ENCODE assay signal across 8 cellular contexts in genomic region chr7:6026011-6026819, GRCh38. TPM values are rescaled to one million over a fixed set of nuclear protein-coding genes. Genes with fewer than 3 reads are reported as not detected.
DNase-seq lines count a peak whose midpoint lies in the region; ATAC-seq, FAIRE-seq and TF ChIP-seq lines count a peak whose summit lies in the region.

No MANE protein-coding gene starts in this region.

- POLR2A ChIA-PET in WTC11 (lab: Charles Lee), result interaction anchor here (0.7 kb wide), 1 partner anchor 337 kb away, joined by 3 read pairs; no protein-coding TSS in a partner anchor
- POLR2A ChIA-PET in HepG2 (lab: Yijun Ruan, JAX), result interaction anchor here (1.1 to 1.7 kb wide), 4 partner anchors 11 to 18 kb away, joined by 3 to 5 read pairs (median 4); partner anchors contain the start of genes AIMP2 and PMS2

- no peak for FAIRE-seq in HepG2 (lab: Jason Lieb, UNC)

- H3K27ac ChIP-seq in DND-41 (ENCODE audit: low read length) (no peak overlapping the region), HepG2 (ENCODE audit: extremely low read length, insufficient read depth, low read length) (no peak overlapping the region)

- H3K4me2 ChIP-seq in DND-41 (ENCODE audit: insufficient read depth, low read length), result no peak overlapping the region
- H3K4me2 ChIP-seq in HepG2 (ENCODE audit: low read depth, low read length), result no peak overlapping the region

- no peak for TF ChIP-seq POLR2A in HepG2 (IDR thresholded peaks at IDR 0.05; ENCODE audit: insufficient read depth in 1 of 2, low read depth in 2 of 2, low read length in 2 of 2)

- peaks cover 94% of the 10 kb centered on the region for H3K36me3 ChIP-seq in DND-41 (ENCODE audit: insufficient read depth, low read length)
- H3K36me3 ChIP-seq in MG63, result peaks cover 62% of the 10 kb centered on the region
- peaks cover 40 to 91% of the 10 kb centered on the region in 2 experiments for H3K36me3 ChIP-seq in HepG2 (replicated peaks in 1 of 2; ENCODE audit: control insufficient read depth in 1 of 2, insufficient read depth in 2 of 2, low read length in 2 of 2)

- peak overlapping the region; percentile 77 for H3K27ac Mint-ChIP-seq in WTC11

- DNase-seq in DND-41 (peak; percentile 68), MG63 (peak; percentile 58), WTC11 (ENCODE audit: low spot score) (peak; percentile 73), cerebellar cortex (ENCODE audit: low spot score) (peak; percentile 35), HepG2 (ENCODE audit: low spot score) (peak; percentile 64), middle frontal gyrus (ENCODE audit: extremely low spot score, low spot score) (no peak)
- DNase-seq in stimulated activated CD8-positive, alpha-beta memory T cell treated with anti-CD3 and anti-CD28 coated beads, Interleukin-15, amount 100 ng/mL, for 1 hour (ENCODE audit: low read depth), result peak; percentile 38

- peaks cover 2% of the 10 kb centered on the region; the same call in 1 of the 2 replicates for H3K4me1 Mint-ChIP-seq in WTC11

- TF ChIP-seq EP300 in HepG2 (IDR thresholded peaks at IDR 0.05; ENCODE audit: low read depth in 2 of 2, low read length in 2 of 2) (no peak), HepG2 (CRISPR knock-in tag; IDR thresholded peaks at IDR 0.05; ENCODE audit: borderline replicate concordance) (no peak)

- H3K4me1 ChIP-seq in DND-41 (ENCODE audit: insufficient read depth, low read length) (no peaks in the 10 kb centered on the region), HepG2 (ENCODE audit: insufficient read depth, low read length) (no peaks in the 10 kb centered on the region)

- H3K79me2 ChIP-seq in DND-41 (ENCODE audit: insufficient read depth, low read length) (peaks cover 3% of the 10 kb centered on the region; the same call in 1 of the 2 replicates), HepG2 (ENCODE audit: insufficient read depth, low read length) (no peaks in the 10 kb centered on the region)

- WGBS in HepG2 (ENCODE audit: low lambda C conversion rate), result 90% methylated on average over 21 of the region's 22 CpGs

- H3K9ac ChIP-seq in DND-41 (ENCODE audit: low read depth, low read length) (no peak overlapping the region), HepG2 (ENCODE audit: insufficient read depth, low read depth, low read length) (no peak overlapping the region)

- peak; percentile 63 for TF ChIP-seq CTCF in DND-41 (IDR thresholded peaks at IDR 0.05; ENCODE audit: borderline replicate concordance, extremely low read depth, low read length, poor library complexity, severe bottlenecking)
- TF ChIP-seq CTCF in WTC11 (IDR thresholded peaks at IDR 0.05), result no peak
- peak; percentile 58 for TF ChIP-seq CTCF in HepG2 (CRISPR knock-in tag; IDR thresholded peaks at IDR 0.05)

- no peak overlapping the region for H2AFZ ChIP-seq in DND-41 (ENCODE audit: low read depth, low read length)
- H2AFZ ChIP-seq in HepG2 (ENCODE audit: low read length), result no peak overlapping the region

- H3K36me3 Mint-ChIP-seq in WTC11, result peaks cover 79% of the 10 kb centered on the region

- H3K9me3 ChIP-seq in DND-41 (ENCODE audit: insufficient read depth, low read length, severe bottlenecking), result no peaks in the 10 kb centered on the region
- H3K9me3 ChIP-seq in MG63, result no peaks in the 10 kb centered on the region
- no peaks in the 10 kb centered on the region for H3K9me3 ChIP-seq in HepG2 (ENCODE audit: low read length)

- no peaks in the 10 kb centered on the region for H3K27me3 Mint-ChIP-seq in WTC11 (ENCODE audit: low read depth)

- in situ Hi-C loops in HepG2 (cut with HindIII; ENCODE audit: extremely low pct_ligation_motif_present, low pct_unique_long_range_greater_than_20kb), result no loop called here

- no peak overlapping the region for H3K4me3 Mint-ChIP-seq in WTC11

- no peak overlapping the region for H3K4me3 ChIP-seq in DND-41 (ENCODE audit: low read depth in 1 of 2, low read length in 2 of 2)
- no peak overlapping the region for H3K4me3 ChIP-seq in MG63
- H3K4me3 ChIP-seq in HepG2 (replicated peaks in 1 of 3; ENCODE audit: insufficient read depth in 1 of 3, low read depth in 2 of 3, low read length in 3 of 3), result no peak overlapping the region

- CTCF ChIA-PET in WTC11 (lab: Charles Lee) (interaction anchor here (1.2 to 1.7 kb wide), 5 partner anchors 29 to 170 kb away, joined by 3 to 6 read pairs (median 6); no protein-coding TSS in a partner anchor), HepG2 (lab: Yijun Ruan, JAX; ENCODE audit: low intra/inter-chr PET ratio, low total read pairs) (no interaction called here)

- H4K20me1 ChIP-seq in DND-41 (ENCODE audit: insufficient read depth, low read length), result peaks cover 8% of the 10 kb centered on the region; the same call in 1 of the 2 replicates
- no peaks in the 10 kb centered on the region for H4K20me1 ChIP-seq in HepG2 (ENCODE audit: insufficient read depth, low read length)

- ATAC-seq in DND-41 (ENCODE audit: insufficient read depth, low read depth) (peak; percentile 95), GM21723 (IDR thresholded peaks at IDR 0.05; ENCODE audit: unreplicated experiment) (peak; percentile 89), WTC11 (peak; percentile 98), HepG2 (peak; percentile 92)

- intact Hi-C loops in HepG2 (cut with micrococcal nuclease; ENCODE audit: unreplicated experiment), result loop anchor here (1.0 kb wide), 1 partner anchor 80 kb away; no protein-coding TSS in a partner anchor

- H3K27me3 ChIP-seq in DND-41 (ENCODE audit: insufficient read depth, low read length, poor library complexity) (no peaks in the 10 kb centered on the region), MG63 (no peaks in the 10 kb centered on the region), HepG2 (ENCODE audit: control insufficient read depth in 1 of 2, insufficient read depth in 2 of 2, low read length in 2 of 2) (no peaks in the 10 kb centered on the region)

- no TSS peak for BruUV-seq in HepG2 (replicated peaks; lab: Mats Ljungman, UMichigan)

- TF ChIP-seq RAD21 in HepG2 (CRISPR knock-in tag; IDR thresholded peaks at IDR 0.05), result peak; percentile 67

- no peaks in the 10 kb centered on the region for H3K9me3 Mint-ChIP-seq in WTC11

RNA-seq across cellular contexts. Expression of gene ANKRD61, which starts 5.0 kb away (rescaled TPM):
- not detected in 2 replicates for total RNA-seq in MG63 (2014; rRNA removed; shearing (Covaris generic); ENCODE audit: low replicate concordance)
- not detected in 3 replicates for total RNA-seq in WTC11 (2021)
- total RNA-seq in HepG2 (2016; rRNA removed; fragmentation: Illumina TruSeq; extraction: Trizol), result 0.13 TPM in 1 of 2 replicates, not detected in the other
- total RNA-seq in HepG2 (2016; cell fraction: cytosol; rRNA removed; fragmentation: Illumina TruSeq; extraction: Trizol; ENCODE audit: low read depth), result not detected in 2 replicates
- total RNA-seq in HepG2 (2016; cell fraction: insoluble cytoplasmic fraction; rRNA removed; fragmentation: Illumina TruSeq; extraction: Trizol), result 0.11 TPM in 1 of 2 replicates, not detected in the other
- not detected in 2 replicates for total RNA-seq in HepG2 (2016; cell fraction: membrane; rRNA removed; fragmentation: Illumina TruSeq; extraction: Trizol)
- not detected in 2 replicates for total RNA-seq in HepG2 (2016; cell fraction: nucleus; rRNA removed; fragmentation: Illumina TruSeq; extraction: Trizol)
- polyA plus RNA-seq in HepG2 (2011; rRNA removed), result 0.24 TPM in 1 of 2 replicates, not detected in the other
- 0.10 and 0.13 TPM in 2 replicates for polyA plus RNA-seq in HepG2 (2011; cell fraction: cytosol; rRNA removed)
- polyA plus RNA-seq in HepG2 (2011; cell fraction: nucleus; rRNA removed), result 0.17 and 0.21 TPM in 2 replicates
- polyA plus RNA-seq in HepG2 (2012), result 1.3 and 1.4 TPM in 2 replicates
- 0.08 and 0.14 TPM in 2 replicates for polyA plus RNA-seq in HepG2 (2016; cell fraction: cytosol; fragmentation: Illumina TruSeq; extraction: Trizol; ENCODE audit: low read depth)
- not detected in 2 replicates for polyA plus RNA-seq in HepG2 (2016; cell fraction: insoluble cytoplasmic fraction; fragmentation: Illumina TruSeq; extraction: Trizol; ENCODE audit: low read depth)
- not detected in 2 replicates for polyA plus RNA-seq in HepG2 (2016; cell fraction: membrane; fragmentation: Illumina TruSeq; extraction: Trizol; ENCODE audit: low read depth)
- not detected in 2 replicates for polyA plus RNA-seq in HepG2 (2016; cell fraction: nucleus; fragmentation: Illumina TruSeq; extraction: Trizol; ENCODE audit: insufficient read depth, low read depth)
- 0.65 TPM in 1 of 2 replicates, not detected in the other for polyA minus RNA-seq in HepG2 (2011; rRNA and poly(A)+ RNA removed; ENCODE audit: low replicate concordance)
- not detected in 2 replicates for polyA minus RNA-seq in HepG2 (2011; cell fraction: cytosol; rRNA and poly(A)+ RNA removed)
- not detected in 2 replicates for polyA minus RNA-seq in HepG2 (2011; cell fraction: nucleus; rRNA and poly(A)+ RNA removed)

RNA-seq across cellular contexts. Expression of gene AIMP2, which starts 17.1 kb away (rescaled TPM):
- 88.9 and 121 TPM in 2 replicates for total RNA-seq in MG63 (2014; rRNA removed; shearing (Covaris generic); ENCODE audit: low replicate concordance)
- 63.2 to 69.4 TPM (median 67.8 TPM) in 3 replicates for total RNA-seq in WTC11 (2021)
- 84.9 and 97.2 TPM in 2 replicates for total RNA-seq in HepG2 (2016; rRNA removed; fragmentation: Illumina TruSeq; extraction: Trizol)
- 24.2 and 29.1 TPM in 2 replicates for total RNA-seq in HepG2 (2016; cell fraction: cytosol; rRNA removed; fragmentation: Illumina TruSeq; extraction: Trizol; ENCODE audit: low read depth)
- 82.6 and 109 TPM in 2 replicates for total RNA-seq in HepG2 (2016; cell fraction: insoluble cytoplasmic fraction; rRNA removed; fragmentation: Illumina TruSeq; extraction: Trizol)
- total RNA-seq in HepG2 (2016; cell fraction: membrane; rRNA removed; fragmentation: Illumina TruSeq; extraction: Trizol), result 30.1 and 33.3 TPM in 2 replicates
- 38.1 and 38.5 TPM in 2 replicates for total RNA-seq in HepG2 (2016; cell fraction: nucleus; rRNA removed; fragmentation: Illumina TruSeq; extraction: Trizol)
- 38.2 and 41.0 TPM in 2 replicates for polyA plus RNA-seq in HepG2 (2011; rRNA removed)
- polyA plus RNA-seq in HepG2 (2011; cell fraction: cytosol; rRNA removed), result 49.9 and 54.2 TPM in 2 replicates
- polyA plus RNA-seq in HepG2 (2011; cell fraction: nucleus; rRNA removed), result 18.4 and 23.0 TPM in 2 replicates
- polyA plus RNA-seq in HepG2 (2012), result 27.3 and 34.0 TPM in 2 replicates
- polyA plus RNA-seq in HepG2 (2016; cell fraction: cytosol; fragmentation: Illumina TruSeq; extraction: Trizol; ENCODE audit: low read depth), result 20.2 and 21.5 TPM in 2 replicates
- polyA plus RNA-seq in HepG2 (2016; cell fraction: insoluble cytoplasmic fraction; fragmentation: Illumina TruSeq; extraction: Trizol; ENCODE audit: low read depth), result 98.6 and 104 TPM in 2 replicates
- polyA plus RNA-seq in HepG2 (2016; cell fraction: membrane; fragmentation: Illumina TruSeq; extraction: Trizol; ENCODE audit: low read depth), result 25.0 and 28.0 TPM in 2 replicates
- 53.2 and 62.7 TPM in 2 replicates for polyA plus RNA-seq in HepG2 (2016; cell fraction: nucleus; fragmentation: Illumina TruSeq; extraction: Trizol; ENCODE audit: insufficient read depth, low read depth)
- polyA minus RNA-seq in HepG2 (2011; rRNA and poly(A)+ RNA removed; ENCODE audit: low replicate concordance), result 73.9 and 128 TPM in 2 replicates
- 30.2 and 32.8 TPM in 2 replicates for polyA minus RNA-seq in HepG2 (2011; cell fraction: cytosol; rRNA and poly(A)+ RNA removed)
- polyA minus RNA-seq in HepG2 (2011; cell fraction: nucleus; rRNA and poly(A)+ RNA removed), result 25.9 and 34.8 TPM in 2 replicates

RNA-seq across cellular contexts. Expression of gene PMS2, which starts 17.4 kb away (rescaled TPM):
- total RNA-seq in MG63 (2014; rRNA removed; shearing (Covaris generic); ENCODE audit: low replicate concordance), result 11.9 and 16.5 TPM in 2 replicates
- total RNA-seq in WTC11 (2021) (13.7 to 14.8 TPM (median 14.6 TPM) in 3 replicates), HepG2 (2016; rRNA removed; fragmentation: Illumina TruSeq; extraction: Trizol) (11.4 and 13.9 TPM in 2 replicates)
- total RNA-seq in HepG2 (2016; cell fraction: cytosol; rRNA removed; fragmentation: Illumina TruSeq; extraction: Trizol; ENCODE audit: low read depth), result 6.5 and 6.8 TPM in 2 replicates
- total RNA-seq in HepG2 (2016; cell fraction: insoluble cytoplasmic fraction; rRNA removed; fragmentation: Illumina TruSeq; extraction: Trizol), result 11.7 and 13.5 TPM in 2 replicates
- total RNA-seq in HepG2 (2016; cell fraction: membrane; rRNA removed; fragmentation: Illumina TruSeq; extraction: Trizol), result 8.2 and 8.9 TPM in 2 replicates
- total RNA-seq in HepG2 (2016; cell fraction: nucleus; rRNA removed; fragmentation: Illumina TruSeq; extraction: Trizol), result 11.2 and 11.7 TPM in 2 replicates
- 6.2 and 6.3 TPM in 2 replicates for polyA plus RNA-seq in HepG2 (2011; rRNA removed)
- 3.6 and 3.9 TPM in 2 replicates for polyA plus RNA-seq in HepG2 (2011; cell fraction: cytosol; rRNA removed)
- 6.3 and 8.2 TPM in 2 replicates for polyA plus RNA-seq in HepG2 (2011; cell fraction: nucleus; rRNA removed)
- 5.1 and 5.9 TPM in 2 replicates for polyA plus RNA-seq in HepG2 (2012)
- 0.99 and 1.1 TPM in 2 replicates for polyA plus RNA-seq in HepG2 (2016; cell fraction: cytosol; fragmentation: Illumina TruSeq; extraction: Trizol; ENCODE audit: low read depth)
- polyA plus RNA-seq in HepG2 (2016; cell fraction: insoluble cytoplasmic fraction; fragmentation: Illumina TruSeq; extraction: Trizol; ENCODE audit: low read depth), result 8.6 and 8.7 TPM in 2 replicates
- polyA plus RNA-seq in HepG2 (2016; cell fraction: membrane; fragmentation: Illumina TruSeq; extraction: Trizol; ENCODE audit: low read depth), result 2.1 and 2.5 TPM in 2 replicates
- polyA plus RNA-seq in HepG2 (2016; cell fraction: nucleus; fragmentation: Illumina TruSeq; extraction: Trizol; ENCODE audit: insufficient read depth, low read depth), result 12.2 and 13.2 TPM in 2 replicates
- polyA minus RNA-seq in HepG2 (2011; rRNA and poly(A)+ RNA removed; ENCODE audit: low replicate concordance), result 6.1 and 20.2 TPM in 2 replicates
- 4.1 and 6.0 TPM in 2 replicates for polyA minus RNA-seq in HepG2 (2011; cell fraction: cytosol; rRNA and poly(A)+ RNA removed)
- polyA minus RNA-seq in HepG2 (2011; cell fraction: nucleus; rRNA and poly(A)+ RNA removed), result 8.9 and 12.2 TPM in 2 replicates

RNA-seq across cellular contexts. Expression of gene EIF2AK1, which starts 32.8 kb away (rescaled TPM):
- total RNA-seq in MG63 (2014; rRNA removed; shearing (Covaris generic); ENCODE audit: low replicate concordance), result 35.8 and 43.3 TPM in 2 replicates
- total RNA-seq in WTC11 (2021) (101 to 112 TPM (median 109 TPM) in 3 replicates), HepG2 (2016; rRNA removed; fragmentation: Illumina TruSeq; extraction: Trizol) (71.4 and 103 TPM in 2 replicates)
- total RNA-seq in HepG2 (2016; cell fraction: cytosol; rRNA removed; fragmentation: Illumina TruSeq; extraction: Trizol; ENCODE audit: low read depth), result 34.6 and 40.9 TPM in 2 replicates
- 68.8 and 97.8 TPM in 2 replicates for total RNA-seq in HepG2 (2016; cell fraction: insoluble cytoplasmic fraction; rRNA removed; fragmentation: Illumina TruSeq; extraction: Trizol)
- 110 and 126 TPM in 2 replicates for total RNA-seq in HepG2 (2016; cell fraction: membrane; rRNA removed; fragmentation: Illumina TruSeq; extraction: Trizol)
- total RNA-seq in HepG2 (2016; cell fraction: nucleus; rRNA removed; fragmentation: Illumina TruSeq; extraction: Trizol), result 55.1 and 65.4 TPM in 2 replicates
- polyA plus RNA-seq in HepG2 (2011; rRNA removed), result 112 and 115 TPM in 2 replicates
- polyA plus RNA-seq in HepG2 (2011; cell fraction: cytosol; rRNA removed), result 113 and 122 TPM in 2 replicates
- 110 and 112 TPM in 2 replicates for polyA plus RNA-seq in HepG2 (2011; cell fraction: nucleus; rRNA removed)
- polyA plus RNA-seq in HepG2 (2012), result 80.4 and 124 TPM in 2 replicates
- 68.3 and 68.8 TPM in 2 replicates for polyA plus RNA-seq in HepG2 (2016; cell fraction: cytosol; fragmentation: Illumina TruSeq; extraction: Trizol; ENCODE audit: low read depth)
- polyA plus RNA-seq in HepG2 (2016; cell fraction: insoluble cytoplasmic fraction; fragmentation: Illumina TruSeq; extraction: Trizol; ENCODE audit: low read depth), result 137 and 157 TPM in 2 replicates
- polyA plus RNA-seq in HepG2 (2016; cell fraction: membrane; fragmentation: Illumina TruSeq; extraction: Trizol; ENCODE audit: low read depth), result 130 and 160 TPM in 2 replicates
- polyA plus RNA-seq in HepG2 (2016; cell fraction: nucleus; fragmentation: Illumina TruSeq; extraction: Trizol; ENCODE audit: insufficient read depth, low read depth), result 103 and 117 TPM in 2 replicates
- polyA minus RNA-seq in HepG2 (2011; rRNA and poly(A)+ RNA removed; ENCODE audit: low replicate concordance), result 67.1 and 79.8 TPM in 2 replicates
- 86.8 and 115 TPM in 2 replicates for polyA minus RNA-seq in HepG2 (2011; cell fraction: cytosol; rRNA and poly(A)+ RNA removed)
- polyA minus RNA-seq in HepG2 (2011; cell fraction: nucleus; rRNA and poly(A)+ RNA removed), result 84.1 and 87.9 TPM in 2 replicates

RNA-seq across cellular contexts. Expression of gene RSPH10B, which starts 55.7 kb away (rescaled TPM):
- total RNA-seq in MG63 (2014; rRNA removed; shearing (Covaris generic); ENCODE audit: low replicate concordance), result not detected in 2 replicates
- total RNA-seq in WTC11 (2021) (0.35 to 0.60 TPM (median 0.55 TPM) in 3 replicates), HepG2 (2016; rRNA removed; fragmentation: Illumina TruSeq; extraction: Trizol) (not detected in 2 replicates)
- 0.09 and 0.10 TPM in 2 replicates for total RNA-seq in HepG2 (2016; cell fraction: cytosol; rRNA removed; fragmentation: Illumina TruSeq; extraction: Trizol; ENCODE audit: low read depth)
- total RNA-seq in HepG2 (2016; cell fraction: insoluble cytoplasmic fraction; rRNA removed; fragmentation: Illumina TruSeq; extraction: Trizol), result not detected in 2 replicates
- 0.15 TPM in 1 of 2 replicates, not detected in the other for total RNA-seq in HepG2 (2016; cell fraction: membrane; rRNA removed; fragmentation: Illumina TruSeq; extraction: Trizol)
- total RNA-seq in HepG2 (2016; cell fraction: nucleus; rRNA removed; fragmentation: Illumina TruSeq; extraction: Trizol), result not detected in 2 replicates
- polyA plus RNA-seq in HepG2 (2011; rRNA removed), result 0.03 TPM in 1 of 2 replicates, not detected in the other
- not detected in 2 replicates for polyA plus RNA-seq in HepG2 (2011; cell fraction: cytosol; rRNA removed)
- not detected in 2 replicates for polyA plus RNA-seq in HepG2 (2011; cell fraction: nucleus; rRNA removed)
- 0.13 and 0.15 TPM in 2 replicates for polyA plus RNA-seq in HepG2 (2012)
- polyA plus RNA-seq in HepG2 (2016; cell fraction: cytosol; fragmentation: Illumina TruSeq; extraction: Trizol; ENCODE audit: low read depth), result not detected in 2 replicates
- polyA plus RNA-seq in HepG2 (2016; cell fraction: insoluble cytoplasmic fraction; fragmentation: Illumina TruSeq; extraction: Trizol; ENCODE audit: low read depth), result not detected in 2 replicates
- polyA plus RNA-seq in HepG2 (2016; cell fraction: membrane; fragmentation: Illumina TruSeq; extraction: Trizol; ENCODE audit: low read depth), result not detected in 2 replicates
- not detected in 2 replicates for polyA plus RNA-seq in HepG2 (2016; cell fraction: nucleus; fragmentation: Illumina TruSeq; extraction: Trizol; ENCODE audit: insufficient read depth, low read depth)
- 0.05 TPM in 1 of 2 replicates, not detected in the other for polyA minus RNA-seq in HepG2 (2011; rRNA and poly(A)+ RNA removed; ENCODE audit: low replicate concordance)
- polyA minus RNA-seq in HepG2 (2011; cell fraction: cytosol; rRNA and poly(A)+ RNA removed), result not detected in 2 replicates
- polyA minus RNA-seq in HepG2 (2011; cell fraction: nucleus; rRNA and poly(A)+ RNA removed), result not detected in 2 replicates
